In the genomic region with DNA sequence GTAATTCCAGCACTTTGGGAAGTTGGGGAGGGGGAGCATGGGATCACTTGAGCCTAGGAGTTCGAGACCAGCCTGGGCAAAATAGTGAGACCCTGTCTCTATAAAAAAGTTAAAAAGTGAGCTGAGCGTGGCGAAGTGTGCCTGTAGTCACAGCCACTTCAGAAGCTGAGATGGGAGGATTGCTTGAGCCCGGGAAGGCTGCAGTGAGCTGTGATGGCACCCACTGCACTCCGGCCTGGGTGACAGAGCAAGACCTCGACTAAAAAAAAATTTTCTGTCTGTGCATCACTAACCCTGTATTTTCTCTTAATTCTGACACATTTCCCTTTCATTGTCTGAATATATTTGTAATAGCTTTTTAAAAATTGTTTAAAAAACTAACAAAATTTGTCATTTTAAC, we compare ENCODE assay signal across 27 cellular contexts. TPM values are rescaled to one million over a fixed set of nuclear protein-coding genes. Genes with fewer than 3 reads are reported as not detected.
DNase-seq lines count a peak whose midpoint lies in the region; ATAC-seq and TF ChIP-seq lines count a peak whose summit lies in the region.
"Had no signal": no experiment of that assay in that cellular context is flagged by ENCODE, and none has a peak within 500 bp of the region (broad histone marks: within the 10 kb centered on the region; RNA-seq: fewer than 3 reads in every experiment).

No MANE protein-coding gene starts in this region.

- POLR2A ChIA-PET in activated CD8-positive, alpha-beta T cell treated with anti-CD3 and anti-CD28 coated beads for 36 hours (lab: Charles Lee) = no interaction called here

- TF ChIP-seq POLR2A in gastroesophageal sphincter (IDR thresholded peaks at IDR 0.05) = no peak

- no peaks in the 10 kb centered on the region for H3K4me1 Mint-ChIP-seq in activated CD8-positive, alpha-beta T cell treated with anti-CD3 and anti-CD28 coated beads for 36 hours (ENCODE audit: low read depth)
- H3K4me1 Mint-ChIP-seq: B cell had no signal

- DNase-seq in GM23248 = no peak
- DNase-seq in GM19238 (ENCODE audit: insufficient read length, low spot score) = no peak
- no peak for DNase-seq in activated CD8-positive, alpha-beta T cell treated with anti-CD3 and anti-CD28 coated beads for 36 hours
- no peak for DNase-seq in glomerular visceral epithelial cell (ENCODE audit: extremely low spot score)
- DNase-seq: ACHN; activated CD4-positive, alpha-beta T cell treated with anti-CD3 and anti-CD28 coated beads, Interleukin-2, amount 50 U/mL, for 4 hours; activated naive CD4-positive, alpha-beta T cell treated with anti-CD3 and anti-CD28 coated beads, Interleukin-2, amount 50 U/mL, for 16 hours; glutamatergic neuron; H9; left lung; naive thymus-derived CD8-positive, alpha-beta T cell; NCI-H1417 treated with DMSO at 0.1 percent for 48 hours; NCI-H2029 treated with DMSO at 0.1 percent for 48 hours; NCI-H524 treated with DMSO at 0.1 percent for 48 hours; NK-92 treated with Interleukin-12 subunit alpha and Interleukin-12 subunit beta, amount 100 ng/mL, for 24 hours; stimulated activated naive CD4-positive, alpha-beta T cell; T-helper 17 cell; testis had no signal

- peaks cover 73% of the 10 kb centered on the region for H3F3A ChIP-seq in GM23248 (ENCODE audit: insufficient read depth)

- CTCF ChIA-PET in activated CD8-positive, alpha-beta T cell treated with anti-CD3 and anti-CD28 coated beads for 36 hours (lab: Charles Lee) = no interaction called here

- no peak overlapping the region for H3K27ac Mint-ChIP-seq in activated CD8-positive, alpha-beta T cell treated with anti-CD3 and anti-CD28 coated beads for 36 hours
- H3K27ac Mint-ChIP-seq: B cell; brain; naive thymus-derived CD8-positive, alpha-beta T cell; T-helper 17 cell had no signal

- in situ Hi-C loops in GM23248 (cut with MboI) = no loop called here

- H3K27me3 Mint-ChIP-seq in activated CD8-positive, alpha-beta T cell treated with anti-CD3 and anti-CD28 coated beads for 36 hours = no peaks in the 10 kb centered on the region
- H3K27me3 Mint-ChIP-seq: B cell; brain; naive thymus-derived CD8-positive, alpha-beta T cell; T-helper 17 cell had no signal

- no peaks in the 10 kb centered on the region for H3K36me3 Mint-ChIP-seq in activated CD8-positive, alpha-beta T cell treated with anti-CD3 and anti-CD28 coated beads for 36 hours (ENCODE audit: low read depth)

- H3K4me2 ChIP-seq in GM23248 (ENCODE audit: unreplicated experiment) = no peak overlapping the region

- no peak overlapping the region for H3K9ac ChIP-seq in GM23248
- no peak overlapping the region for H3K9ac ChIP-seq in rectal smooth muscle tissue (ENCODE audit: low read length)

- H3K4me1 ChIP-seq in ACC112 (ENCODE audit: control insufficient read depth, insufficient read depth, low read length, unreplicated experiment) (peaks cover 42% of the 10 kb centered on the region), GM23248 (ENCODE audit: insufficient read depth) (peaks cover 47% of the 10 kb centered on the region), gastroesophageal sphincter (peaks cover 13 to 61% (median 38%) of the 10 kb centered on the region in 3 donors), rectal smooth muscle tissue (ENCODE audit: control insufficient read depth, insufficient read depth, low read length) (peaks cover 20% of the 10 kb centered on the region)

- no peaks in the 10 kb centered on the region for H3K9me2 ChIP-seq in GM23248 (ENCODE audit: insufficient read depth)

- ATAC-seq in gastroesophageal sphincter (no peak), GM19035 (IDR thresholded peaks at IDR 0.05; ENCODE audit: unreplicated experiment) (no peak)
- no peak for ATAC-seq in activated CD8-positive, alpha-beta T cell treated with anti-CD3 and anti-CD28 coated beads for 36 hours
- ATAC-seq: left lung; naive thymus-derived CD8-positive, alpha-beta T cell; T-helper 17 cell had no signal

- H3K36me3 ChIP-seq in ACC112 (ENCODE audit: insufficient read depth, low read length) (no peaks in the 10 kb centered on the region; the same call in 1 of the 2 replicates), GM23248 (ENCODE audit: low read depth) (0 out of 2 replicates have a peak, but pooled peaks cover 4% of the 10 kb centered on the region), gastroesophageal sphincter (no peaks in the 10 kb centered on the region), rectal smooth muscle tissue (ENCODE audit: control insufficient read depth, insufficient read depth, low read length) (no peaks in the 10 kb centered on the region)
- H3K36me3 ChIP-seq: left lung, vagina had no signal

- no peaks in the 10 kb centered on the region for H3K9me3 ChIP-seq in GM23248 (ENCODE audit: low read depth)
- no peaks in the 10 kb centered on the region for H3K9me3 ChIP-seq in gastroesophageal sphincter
- H3K9me3 ChIP-seq: left lung, testis, vagina had no signal

- H2AFZ ChIP-seq in ACC112 (ENCODE audit: low read length, unreplicated experiment) (no peak overlapping the region), GM23248 (no peak overlapping the region)

- TF ChIP-seq EP300 in gastroesophageal sphincter (IDR thresholded peaks at IDR 0.05) = no peak

- TF ChIP-seq CTCF in gastroesophageal sphincter (IDR thresholded peaks at IDR 0.05) = no peak
- TF ChIP-seq CTCF in activated CD8-positive, alpha-beta T cell treated with anti-CD3 and anti-CD28 coated beads for 36 hours (IDR thresholded peaks at IDR 0.05) = no peak

- H4K20me1 ChIP-seq in GM23248 (ENCODE audit: insufficient read depth) = peaks cover 33% of the 10 kb centered on the region

- no peaks in the 10 kb centered on the region for H3K9me3 Mint-ChIP-seq in activated CD8-positive, alpha-beta T cell treated with anti-CD3 and anti-CD28 coated beads for 36 hours
- H3K9me3 Mint-ChIP-seq: H9 had no signal

- H3K27ac ChIP-seq in ACC112 (ENCODE audit: low read depth, low read length) (peak overlapping the region; percentile 28), GM23248 (peak overlapping the region; percentile 24; the same call in 1 of the 2 replicates), gastroesophageal sphincter (peak overlapping the region in 3 of 4 donors; percentile 87 to 92 (median 91)), rectal smooth muscle tissue (ENCODE audit: low read depth, low read length) (peak overlapping the region; percentile 24)
- H3K27ac ChIP-seq: SK-N-MC, testis had no signal

- H3K4me3 Mint-ChIP-seq in activated CD8-positive, alpha-beta T cell treated with anti-CD3 and anti-CD28 coated beads for 36 hours = no peak overlapping the region
- H3K4me3 Mint-ChIP-seq: B cell; brain; H9; naive thymus-derived CD8-positive, alpha-beta T cell; T-helper 17 cell had no signal

- intact Hi-C loops in activated CD8-positive, alpha-beta T cell treated with anti-CD3 and anti-CD28 coated beads for 36 hours (cut with micrococcal nuclease) = no loop called here

- H3K4me3 ChIP-seq in ACC112 (ENCODE audit: low read depth, low read length) (no peak overlapping the region), GM23248 (no peak overlapping the region), gastroesophageal sphincter (no peak overlapping the region), rectal smooth muscle tissue (ENCODE audit: low read length) (no peak overlapping the region)
- H3K4me3 ChIP-seq: left lung, SK-N-MC, skin epidermis, testis, vagina had no signal

- peaks cover 84% of the 10 kb centered on the region for H3K79me2 ChIP-seq in ACC112 (ENCODE audit: control insufficient read depth, insufficient read depth, low read length, unreplicated experiment)
- peaks cover 100% of the 10 kb centered on the region for H3K79me2 ChIP-seq in GM23248 (ENCODE audit: insufficient read depth)

- WGBS in GM23248 (ENCODE audit: low coverage in 1 of 2, low lambda C conversion rate in 2 of 2, missing lambda C conversion rate in 2 of 2), 2 experiments = 98 to 99% methylated on average over 6 of the region's 6 CpGs
- 93 to 96% methylated on average over 5 to 6 of the region's 6 CpGs for WGBS in gastroesophageal sphincter (ENCODE audit: low coverage in 1 of 2), 2 donors

- H3K27me3 ChIP-seq in ACC112 (ENCODE audit: insufficient read depth, low read length) = no peaks in the 10 kb centered on the region
- H3K27me3 ChIP-seq in GM23248 (replicated peaks; ENCODE audit: insufficient read depth) = no peaks in the 10 kb centered on the region
- no peaks in the 10 kb centered on the region for H3K27me3 ChIP-seq in gastroesophageal sphincter
- no peaks in the 10 kb centered on the region for H3K27me3 ChIP-seq in rectal smooth muscle tissue (ENCODE audit: control insufficient read depth, insufficient read depth, low read length)
- H3K27me3 ChIP-seq: left lung, testis, vagina had no signal

RNA-seq across cellular contexts. Expression of a gene that starts 29.8 kb away (rescaled TPM):
- 23.0 and 28.5 TPM in 2 replicates for total RNA-seq in GM23248 (2014; rRNA removed; shearing (Covaris generic))
- polyA plus RNA-seq in GM23248 (2016; fragmentation: Nextera tagmentation; extraction: Ambion mirVana) = 10.6 and 11.8 TPM in 2 replicates
- total RNA-seq in gastroesophageal sphincter = 10 to 100 TPM; 42.2 to 95.4 (median 56.5) TPM
- total RNA-seq in activated CD8-positive, alpha-beta T cell treated with anti-CD3 and anti-CD28 coated beads for 36 hours = 1 to 10 TPM; 1.3 to 3.0 TPM

Comparison
In these comparisons a context has a peak if more than half of its experiments do, and no peak if none do; other contexts are left out.
1. H3K27ac ChIP-seq: peak in every context shown above with its lines; median percentile 91 in gastroesophageal sphincter; 28 in ACC112; 24 in GM23248; 24 in rectal smooth muscle tissue.